In genomic region chr16:2046889-2047329, GRCh38 we compare ENCODE assay signal across 1 cellular context.
TF ChIP-seq lines count a peak whose summit lies in the region.

No MANE protein-coding gene starts in this region.

TF ChIP-seq in H1, 55 proteins besides CTCF, POLR2A, EP300 and RAD21:
- TF ChIP-seq TAF1 (IDR thresholded peaks at IDR 0.05; ENCODE audit: low read depth, low read length) (no peak), USF2 (IDR thresholded peaks at IDR 0.05; ENCODE audit: low read length) (no peak), SUZ12 (IDR thresholded peaks at IDR 0.05; ENCODE audit: low read length) (no peak), GABPA (IDR thresholded peaks at IDR 0.05; ENCODE audit: borderline replicate concordance, insufficient read depth, low read length) (no peak), POLR2AphosphoS5 (IDR thresholded peaks at IDR 0.05; ENCODE audit: low read depth, low read length) (no peak), EGR1 (IDR thresholded peaks at IDR 0.05; ENCODE audit: borderline replicate concordance, low read depth, low read length) (no peak), TBP (IDR thresholded peaks at IDR 0.05; ENCODE audit: low read depth, low read length) (no peak), JUND (IDR thresholded peaks at IDR 0.05; ENCODE audit: low read length) (no peak), EZH2 (IDR thresholded peaks at IDR 0.05; ENCODE audit: low read depth, low read length, severe bottlenecking) (no peak), ASH2L (IDR thresholded peaks at IDR 0.05; ENCODE audit: low read length) (no peak), PHF8 (conservative IDR thresholded peaks at IDR 0.05; ENCODE audit: low read depth, low read length) (no peak), BACH1 (IDR thresholded peaks at IDR 0.05; ENCODE audit: low read length) (no peak), RNF2 (IDR thresholded peaks at IDR 0.05; ENCODE audit: borderline replicate concordance, low read depth, low read length, missing control alignments, poor library complexity, severe bottlenecking) (no peak), SIRT6 (IDR thresholded peaks at IDR 0.05; ENCODE audit: low read length) (no peak)
